ENCODE assay signal across 25 cellular contexts in genomic region chr1:36067871-36068270, GRCh38. TPM values are rescaled to one million over a fixed set of nuclear protein-coding genes. Genes with fewer than 3 reads are reported as not detected.
"Had no signal": no experiment of that assay in that cellular context is flagged by ENCODE, and none has a peak within 500 bp of the region (broad histone marks: within the 10 kb centered on the region; RNA-seq: fewer than 3 reads in every experiment).

No MANE protein-coding gene starts in this region.

- DNase-seq: cortex of kidney; effector memory CD4-positive, alpha-beta T cell; esophagus squamous epithelium; foreskin fibroblast; heart left ventricle; kidney glomerular epithelial cell; nucleus accumbens; pancreas; retina; right lobe of liver; stimulated activated CD4-positive, alpha-beta T cell treated with anti-CD3 and anti-CD28 coated beads, Interleukin-4, amount 100 ng/mL, for 24 hours had no signal

- H3K9me3 Mint-ChIP-seq: memory B cell; mesothelial cell of epicardium; natural killer cell treated with Interleukin-12 subunit alpha and Interleukin-12 subunit beta and Interleukin-15 and Interleukin-18, amount 100 ng/mL, for 72 hours; neural progenitor cell; stimulated activated memory B cell treated with anti-CD40 and anti-IgM and Interleukin-4, amounts not matched to agents 10 μg/mL and 1 μg/mL and 100 μg/mL, for 72 hours; stimulated activated naive CD8-positive, alpha-beta T cell treated with anti-CD3 and anti-CD28 coated beads, Interleukin-15, Interleukin-2, amounts not matched to agents 100 ng/mL and 50 ng/mL, for 24 hours; type B pancreatic cell had no signal

- FAIRE-seq: endometrium, islet of Langerhans, pancreas, urothelium cell line had no signal

- H3K4me3 Mint-ChIP-seq: memory B cell; mesothelial cell of epicardium; natural killer cell treated with Interleukin-12 subunit alpha and Interleukin-12 subunit beta and Interleukin-15 and Interleukin-18, amount 100 ng/mL, for 72 hours; neural progenitor cell; stimulated activated memory B cell treated with anti-CD40 and anti-IgM and Interleukin-4, amounts not matched to agents 10 μg/mL and 1 μg/mL and 100 μg/mL, for 72 hours; stimulated activated naive CD8-positive, alpha-beta T cell treated with anti-CD3 and anti-CD28 coated beads, Interleukin-15, Interleukin-2, amounts not matched to agents 100 ng/mL and 50 ng/mL, for 24 hours; type B pancreatic cell had no signal

- H3K36me3 Mint-ChIP-seq: memory B cell; mesothelial cell of epicardium; natural killer cell treated with Interleukin-12 subunit alpha and Interleukin-12 subunit beta and Interleukin-15 and Interleukin-18, amount 100 ng/mL, for 72 hours; neural progenitor cell; stimulated activated memory B cell treated with anti-CD40 and anti-IgM and Interleukin-4, amounts not matched to agents 10 μg/mL and 1 μg/mL and 100 μg/mL, for 72 hours; type B pancreatic cell had no signal

- H3K36me3 ChIP-seq: esophagus squamous epithelium, heart left ventricle, neural progenitor cell, pancreas, prostate gland, right lobe of liver had no signal

- H2AFZ ChIP-seq: neural progenitor cell had no signal

- H3K4me3 ChIP-seq: esophagus squamous epithelium, heart left ventricle, neural progenitor cell, pancreas, prostate gland, right lobe of liver had no signal

- H3K27me3 ChIP-seq: esophagus squamous epithelium, heart left ventricle, neural progenitor cell, pancreas, right lobe of liver had no signal

- ATAC-seq: heart left ventricle; left lobe of liver; natural killer cell treated with Interleukin-12 subunit alpha and Interleukin-12 subunit beta and Interleukin-15 and Interleukin-18, amount 100 ng/mL, for 72 hours; pancreas; right lobe of liver; stimulated activated memory B cell treated with anti-CD40 and anti-IgM and Interleukin-4, amounts not matched to agents 10 μg/mL and 1 μg/mL and 100 μg/mL, for 72 hours had no signal

- H3K27ac ChIP-seq: epithelial cell of prostate, esophagus squamous epithelium, heart left ventricle, neural progenitor cell, pancreas, prostate gland, right lobe of liver had no signal

- H3K4me1 Mint-ChIP-seq: memory B cell; mesothelial cell of epicardium; stimulated activated memory B cell treated with anti-CD40 and anti-IgM and Interleukin-4, amounts not matched to agents 10 μg/mL and 1 μg/mL and 100 μg/mL, for 72 hours had no signal

- H3K4me1 ChIP-seq: esophagus squamous epithelium, heart left ventricle, pancreas, prostate gland, right lobe of liver had no signal

- H3K27ac Mint-ChIP-seq: memory B cell; mesothelial cell of epicardium; natural killer cell treated with Interleukin-12 subunit alpha and Interleukin-12 subunit beta and Interleukin-15 and Interleukin-18, amount 100 ng/mL, for 72 hours; neural progenitor cell; stimulated activated memory B cell treated with anti-CD40 and anti-IgM and Interleukin-4, amounts not matched to agents 10 μg/mL and 1 μg/mL and 100 μg/mL, for 72 hours; stimulated activated naive CD8-positive, alpha-beta T cell treated with anti-CD3 and anti-CD28 coated beads, Interleukin-15, Interleukin-2, amounts not matched to agents 100 ng/mL and 50 ng/mL, for 24 hours; type B pancreatic cell had no signal

- H3K4me2 ChIP-seq: neural progenitor cell had no signal

- H3K9me3 ChIP-seq: esophagus squamous epithelium, heart left ventricle, pancreas, prostate gland, right lobe of liver had no signal

- H3K27me3 Mint-ChIP-seq: memory B cell; natural killer cell treated with Interleukin-12 subunit alpha and Interleukin-12 subunit beta and Interleukin-15 and Interleukin-18, amount 100 ng/mL, for 72 hours; stimulated activated memory B cell treated with anti-CD40 and anti-IgM and Interleukin-4, amounts not matched to agents 10 μg/mL and 1 μg/mL and 100 μg/mL, for 72 hours; stimulated activated naive CD8-positive, alpha-beta T cell treated with anti-CD3 and anti-CD28 coated beads, Interleukin-15, Interleukin-2, amounts not matched to agents 100 ng/mL and 50 ng/mL, for 24 hours; type B pancreatic cell had no signal

RNA-seq across cellular contexts. Expression of gene TEKT2, which starts 16.0 kb away (rescaled TPM):
- total RNA-seq: cardiac septum; esophagus squamous epithelium; left lobe of liver; natural killer cell treated with Interleukin-12 subunit alpha and Interleukin-12 subunit beta and Interleukin-15 and Interleukin-18, amount 100 ng/mL, for 72 hours; right lobe of liver had no signal
